ENCODE assay signal across 28 cellular contexts in the genomic region with DNA sequence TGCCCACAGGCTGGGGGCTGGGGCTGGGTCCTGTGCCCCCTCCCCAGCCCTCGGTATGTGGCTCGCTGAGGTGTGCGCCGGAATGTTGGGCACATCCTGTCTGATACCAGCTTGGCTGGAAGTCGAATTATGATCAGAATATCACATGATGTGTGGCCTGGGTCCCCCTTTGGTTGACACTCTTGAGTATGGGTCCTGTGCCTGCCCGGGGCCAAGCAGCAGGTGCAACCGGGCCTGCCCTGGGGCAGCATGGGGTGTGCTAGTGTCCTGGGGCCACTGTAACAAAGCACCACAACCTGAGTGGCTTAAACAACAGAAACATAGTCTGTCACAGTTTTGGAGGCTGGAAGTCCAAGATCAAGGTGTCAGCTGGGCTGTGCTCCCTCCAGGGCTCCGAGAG.
"Had no signal": no experiment of that assay in that cellular context is flagged by ENCODE, and none has a peak within 500 bp of the region (broad histone marks: within the 10 kb centered on the region; RNA-seq: fewer than 3 reads in every experiment).

No MANE protein-coding gene starts in this region.

- H3K4me3 Mint-ChIP-seq: naive thymus-derived CD8-positive, alpha-beta T cell; natural killer cell treated with Interleukin-12 subunit alpha and Interleukin-12 subunit beta and Interleukin-15 and Interleukin-18, amount 100 ng/mL, for 72 hours; nephron progenitor cell; neural crest cell; stimulated activated effector memory CD8-positive, alpha-beta T cell treated with anti-CD3 and anti-CD28 coated beads, Interleukin-12 subunit alpha, Interleukin-12 subunit beta, amount 100 ng/mL, for 72 hours; stimulated activated naive CD8-positive, alpha-beta T cell treated with anti-CD3 and anti-CD28 coated beads, Interleukin-15, Interleukin-2, amounts not matched to agents 100 ng/mL and 50 ng/mL, for 24 hours had no signal

- H3K4me1 ChIP-seq: parathyroid adenoma, right lobe of liver, tibial nerve had no signal

- H3K4me1 Mint-ChIP-seq: naive thymus-derived CD8-positive, alpha-beta T cell; stimulated activated effector memory CD8-positive, alpha-beta T cell treated with anti-CD3 and anti-CD28 coated beads, Interleukin-12 subunit alpha, Interleukin-12 subunit beta, amount 100 ng/mL, for 72 hours had no signal

- H3K27ac Mint-ChIP-seq: naive thymus-derived CD8-positive, alpha-beta T cell; natural killer cell treated with Interleukin-12 subunit alpha and Interleukin-12 subunit beta and Interleukin-15 and Interleukin-18, amount 100 ng/mL, for 72 hours; nephron progenitor cell; progenitor cell of endocrine pancreas; stimulated activated naive CD8-positive, alpha-beta T cell treated with anti-CD3 and anti-CD28 coated beads, Interleukin-15, Interleukin-2, amounts not matched to agents 100 ng/mL and 50 ng/mL, for 24 hours had no signal

- H3K9ac ChIP-seq: parathyroid adenoma had no signal

- H3K4me3 ChIP-seq: ovary, psoas muscle, right lobe of liver, sigmoid colon, stomach, thoracic aorta, thyroid gland, tibial nerve, upper lobe of left lung, vagina had no signal

- H3K36me3 Mint-ChIP-seq: naive thymus-derived CD8-positive, alpha-beta T cell; natural killer cell treated with Interleukin-12 subunit alpha and Interleukin-12 subunit beta and Interleukin-15 and Interleukin-18, amount 100 ng/mL, for 72 hours had no signal

- ATAC-seq: naive thymus-derived CD8-positive, alpha-beta T cell; natural killer cell treated with Interleukin-12 subunit alpha and Interleukin-12 subunit beta and Interleukin-15 and Interleukin-18, amount 100 ng/mL, for 72 hours; psoas muscle; right cardiac atrium; right lobe of liver; stimulated activated effector memory CD8-positive, alpha-beta T cell treated with anti-CD3 and anti-CD28 coated beads, Interleukin-12 subunit alpha, Interleukin-12 subunit beta, amount 100 ng/mL, for 72 hours had no signal

- H3K27me3 Mint-ChIP-seq: naive thymus-derived CD8-positive, alpha-beta T cell; natural killer cell treated with Interleukin-12 subunit alpha and Interleukin-12 subunit beta and Interleukin-15 and Interleukin-18, amount 100 ng/mL, for 72 hours; progenitor cell of endocrine pancreas; stimulated activated naive CD8-positive, alpha-beta T cell treated with anti-CD3 and anti-CD28 coated beads, Interleukin-15, Interleukin-2, amounts not matched to agents 100 ng/mL and 50 ng/mL, for 24 hours had no signal

- H3K27me3 ChIP-seq: ovary, right lobe of liver, sigmoid colon, stomach, thyroid gland, tibial nerve, upper lobe of left lung, vagina had no signal

- H3K9me3 ChIP-seq: ovary, psoas muscle, right lobe of liver, sigmoid colon, stomach, thoracic aorta, thyroid gland, tibial nerve, upper lobe of left lung, vagina had no signal

- DNase-seq: naive thymus-derived CD8-positive, alpha-beta T cell; nephron progenitor cell; occipital lobe; ovary; posterior cingulate gyrus; psoas muscle; right cardiac atrium; right lobe of liver; sigmoid colon; small intestine; stimulated activated CD4-positive, alpha-beta T cell treated with anti-CD3 and anti-CD28 coated beads, Interleukin-15, amount 100 ng/mL, for 24 hours; stimulated activated CD4-positive, alpha-beta T cell treated with anti-CD3 and anti-CD28 coated beads, Interleukin-2, amount 100 ng/mL, for 24 hours; stimulated activated CD4-positive, alpha-beta T cell treated with anti-CD3 and anti-CD28 coated beads, Interleukin-2, amount 100 ng/mL, for 48 hours; stimulated activated CD4-positive, alpha-beta T cell treated with anti-CD3 and anti-CD28 coated beads, Interleukin-4, amount 100 ng/mL, for 24 hours; stimulated activated naive CD4-positive, alpha-beta T cell treated with Interleukin-2 at 50 U/mL for 16 hours; stomach; thyroid gland; trophoblast cell had no signal

- H3K9me3 Mint-ChIP-seq: naive thymus-derived CD8-positive, alpha-beta T cell; natural killer cell treated with Interleukin-12 subunit alpha and Interleukin-12 subunit beta and Interleukin-15 and Interleukin-18, amount 100 ng/mL, for 72 hours; nephron progenitor cell; neural crest cell; stimulated activated effector memory CD8-positive, alpha-beta T cell treated with anti-CD3 and anti-CD28 coated beads, Interleukin-12 subunit alpha, Interleukin-12 subunit beta, amount 100 ng/mL, for 72 hours; stimulated activated naive CD8-positive, alpha-beta T cell treated with anti-CD3 and anti-CD28 coated beads, Interleukin-15, Interleukin-2, amounts not matched to agents 100 ng/mL and 50 ng/mL, for 24 hours had no signal

- H3K27ac ChIP-seq: ovary, parathyroid adenoma, psoas muscle, right lobe of liver, sigmoid colon, stomach, thoracic aorta, thyroid gland, tibial nerve, upper lobe of left lung, vagina had no signal

- H3K36me3 ChIP-seq: ovary, right lobe of liver, sigmoid colon, stomach, thoracic aorta, thyroid gland, tibial nerve, upper lobe of left lung, vagina had no signal

- H2AFZ ChIP-seq: parathyroid adenoma had no signal
